ENCODE assay signal across 7 cellular contexts in the genomic region with DNA sequence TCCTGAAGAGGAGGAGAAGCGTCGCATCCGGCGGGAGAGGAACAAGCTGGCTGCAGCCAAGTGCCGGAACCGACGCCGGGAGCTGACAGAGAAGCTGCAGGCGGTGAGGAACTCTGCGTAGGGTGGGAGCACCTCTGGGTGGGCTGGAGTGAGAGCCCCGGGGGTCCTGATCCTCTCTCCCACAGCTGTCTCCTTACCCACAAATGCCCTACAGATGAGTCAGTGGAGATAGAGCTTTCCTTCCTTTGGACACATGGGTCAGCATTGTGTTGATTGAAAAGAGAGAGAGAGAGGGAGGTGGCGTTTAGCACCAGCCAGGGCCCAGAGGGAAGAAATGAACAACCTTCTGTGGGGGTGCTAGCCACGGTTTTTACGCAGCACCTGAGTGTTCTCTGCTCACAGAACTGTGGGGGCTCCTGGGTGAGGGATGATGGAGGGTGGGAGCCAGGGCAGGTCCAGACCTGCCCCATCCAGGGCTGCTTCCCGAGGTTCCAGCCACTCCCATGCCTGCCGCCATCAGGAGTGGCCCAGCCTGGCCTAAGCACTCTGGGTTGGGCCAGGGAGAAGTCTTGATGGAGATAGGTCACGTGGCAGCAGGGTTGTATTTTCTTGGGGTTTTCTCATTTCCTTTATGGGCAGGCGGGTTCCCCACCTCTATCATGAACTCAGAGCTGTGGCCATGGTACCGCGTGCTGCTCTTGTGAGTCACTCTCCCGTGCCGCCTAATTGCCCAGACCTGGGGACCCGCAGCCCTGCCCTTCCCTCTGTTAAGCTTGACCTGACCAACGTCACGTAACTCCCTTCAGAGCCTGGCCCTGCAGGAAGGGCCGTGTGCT. TPM values are rescaled to one million over a fixed set of nuclear protein-coding genes. Genes with fewer than 3 reads are reported as not detected.
A peak's percentile ranks its signal among the peaks of the same experiment; 100 is the strongest.
DNase-seq lines count a peak whose midpoint lies in the region; ATAC-seq and TF ChIP-seq lines count a peak whose summit lies in the region.

No MANE protein-coding gene starts in this region.

- DNase-seq in RPMI7951 (ENCODE audit: low read depth), result peak; percentile 100
- DNase-seq in activated effector memory CD4-positive, alpha-beta T cell treated with Interleukin-2 at 50 U/mL for 16 hours, result peak; percentile 62
- peak in 4 of 6 experiments; percentile 19 to 48 (median 36) for DNase-seq in stimulated activated naive CD4-positive, alpha-beta T cell (lab: John Stamatoyannopoulos, UW)
- DNase-seq in OCI-M1 (lab: John Stamatoyannopoulos, UW), result no peak
- DNase-seq in NCI-H1092 treated with DMSO at 0.1 percent for 48 hours (lab: John Stamatoyannopoulos, UW), result no peak

- peaks cover 34 to 92% (median 68%) of the 10 kb centered on the region in 4 donors for H3K36me3 ChIP-seq in liver (ENCODE audit: control insufficient read depth in 4 of 4, insufficient read depth in 3 of 4, low read depth in 1 of 4, low read length in 3 of 4)

- TF ChIP-seq RAD21 in liver (IDR thresholded peaks at IDR 0.05), result no peak

- ATAC-seq in GM18867 (IDR thresholded peaks at IDR 0.05; ENCODE audit: unreplicated experiment), result no peak

- no peak for TF ChIP-seq CTCF in liver (IDR thresholded peaks at IDR 0.05; ENCODE audit: low read depth, low read length, missing input control)

- peaks cover 16 to 28% (median 22%) of the 10 kb centered on the region in 4 donors for H3K4me1 ChIP-seq in liver (ENCODE audit: control insufficient read depth in 4 of 4, insufficient read depth in 4 of 4, low read length in 3 of 4)

- H3K4me3 ChIP-seq in liver (ENCODE audit: low read depth in 1 of 3, low read length in 3 of 3), result no peak overlapping the region

- H3K27ac ChIP-seq in liver (ENCODE audit: low read depth in 1 of 2, low read length in 2 of 2), result peak overlapping the region; percentile 32 to 43

- no peaks in the 10 kb centered on the region for H3K9me3 ChIP-seq in liver (ENCODE audit: control insufficient read depth in 4 of 4, low read length in 3 of 4)

- H3K9ac ChIP-seq in liver (ENCODE audit: low read depth in 1 of 2, low read length in 2 of 2), result no peak overlapping the region

- WGBS in liver, result 82% methylated on average over 26 of the region's 26 CpGs

- no peaks in the 10 kb centered on the region for H3K27me3 ChIP-seq in liver (ENCODE audit: control insufficient read depth in 4 of 4, insufficient read depth in 4 of 4, low read length in 3 of 4)

TF ChIP-seq in liver, 16 proteins besides CTCF, POLR2A, EP300 and RAD21:
- TF ChIP-seq YY1 (IDR thresholded peaks at IDR 0.05) (no peak), FOXA2 (IDR thresholded peaks at IDR 0.05) (no peak), EGR1 (IDR thresholded peaks at IDR 0.05; ENCODE audit: low read depth in 2 of 2) (no peak), GABPA (IDR thresholded peaks at IDR 0.05 in 1 of 2, conservative IDR thresholded peaks at IDR 0.05 in 1 of 2) (no peak), HNF4A (conservative IDR thresholded peaks at IDR 0.05) (no peak), TAF1 (conservative IDR thresholded peaks at IDR 0.05) (no peak)
- TF ChIP-seq, protein P1, sequence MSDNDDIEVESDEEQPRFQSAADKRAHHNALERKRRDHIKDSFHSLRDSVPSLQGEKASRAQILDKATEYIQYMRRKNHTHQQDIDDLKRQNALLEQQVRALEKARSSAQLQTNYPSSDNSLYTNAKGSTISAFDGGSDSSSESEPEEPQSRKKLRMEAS (IDR thresholded peaks at IDR 0.05), result no peak
- TF ChIP-seq, protein P2, sequence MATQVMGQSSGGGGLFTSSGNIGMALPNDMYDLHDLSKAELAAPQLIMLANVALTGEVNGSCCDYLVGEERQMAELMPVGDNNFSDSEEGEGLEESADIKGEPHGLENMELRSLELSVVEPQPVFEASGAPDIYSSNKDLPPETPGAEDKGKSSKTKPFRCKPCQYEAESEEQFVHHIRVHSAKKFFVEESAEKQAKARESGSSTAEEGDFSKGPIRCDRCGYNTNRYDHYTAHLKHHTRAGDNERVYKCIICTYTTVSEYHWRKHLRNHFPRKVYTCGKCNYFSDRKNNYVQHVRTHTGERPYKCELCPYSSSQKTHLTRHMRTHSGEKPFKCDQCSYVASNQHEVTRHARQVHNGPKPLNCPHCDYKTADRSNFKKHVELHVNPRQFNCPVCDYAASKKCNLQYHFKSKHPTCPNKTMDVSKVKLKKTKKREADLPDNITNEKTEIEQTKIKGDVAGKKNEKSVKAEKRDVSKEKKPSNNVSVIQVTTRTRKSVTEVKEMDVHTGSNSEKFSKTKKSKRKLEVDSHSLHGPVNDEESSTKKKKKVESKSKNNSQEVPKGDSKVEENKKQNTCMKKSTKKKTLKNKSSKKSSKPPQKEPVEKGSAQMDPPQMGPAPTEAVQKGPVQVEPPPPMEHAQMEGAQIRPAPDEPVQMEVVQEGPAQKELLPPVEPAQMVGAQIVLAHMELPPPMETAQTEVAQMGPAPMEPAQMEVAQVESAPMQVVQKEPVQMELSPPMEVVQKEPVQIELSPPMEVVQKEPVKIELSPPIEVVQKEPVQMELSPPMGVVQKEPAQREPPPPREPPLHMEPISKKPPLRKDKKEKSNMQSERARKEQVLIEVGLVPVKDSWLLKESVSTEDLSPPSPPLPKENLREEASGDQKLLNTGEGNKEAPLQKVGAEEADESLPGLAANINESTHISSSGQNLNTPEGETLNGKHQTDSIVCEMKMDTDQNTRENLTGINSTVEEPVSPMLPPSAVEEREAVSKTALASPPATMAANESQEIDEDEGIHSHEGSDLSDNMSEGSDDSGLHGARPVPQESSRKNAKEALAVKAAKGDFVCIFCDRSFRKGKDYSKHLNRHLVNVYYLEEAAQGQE (IDR thresholded peaks at IDR 0.05), result no peak
- TF ChIP-seq, protein P3, sequence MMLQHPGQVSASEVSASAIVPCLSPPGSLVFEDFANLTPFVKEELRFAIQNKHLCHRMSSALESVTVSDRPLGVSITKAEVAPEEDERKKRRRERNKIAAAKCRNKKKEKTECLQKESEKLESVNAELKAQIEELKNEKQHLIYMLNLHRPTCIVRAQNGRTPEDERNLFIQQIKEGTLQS (IDR thresholded peaks at IDR 0.05), result no peak
- TF ChIP-seq, protein P4, sequence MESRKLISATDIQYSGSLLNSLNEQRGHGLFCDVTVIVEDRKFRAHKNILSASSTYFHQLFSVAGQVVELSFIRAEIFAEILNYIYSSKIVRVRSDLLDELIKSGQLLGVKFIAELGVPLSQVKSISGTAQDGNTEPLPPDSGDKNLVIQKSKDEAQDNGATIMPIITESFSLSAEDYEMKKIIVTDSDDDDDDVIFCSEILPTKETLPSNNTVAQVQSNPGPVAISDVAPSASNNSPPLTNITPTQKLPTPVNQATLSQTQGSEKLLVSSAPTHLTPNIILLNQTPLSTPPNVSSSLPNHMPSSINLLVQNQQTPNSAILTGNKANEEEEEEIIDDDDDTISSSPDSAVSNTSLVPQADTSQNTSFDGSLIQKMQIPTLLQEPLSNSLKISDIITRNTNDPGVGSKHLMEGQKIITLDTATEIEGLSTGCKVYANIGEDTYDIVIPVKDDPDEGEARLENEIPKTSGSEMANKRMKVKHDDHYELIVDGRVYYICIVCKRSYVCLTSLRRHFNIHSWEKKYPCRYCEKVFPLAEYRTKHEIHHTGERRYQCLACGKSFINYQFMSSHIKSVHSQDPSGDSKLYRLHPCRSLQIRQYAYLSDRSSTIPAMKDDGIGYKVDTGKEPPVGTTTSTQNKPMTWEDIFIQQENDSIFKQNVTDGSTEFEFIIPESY (IDR thresholded peaks at IDR 0.05), result no peak

RNA-seq across cellular contexts. Expression of a gene that starts 16.3 kb away (rescaled TPM):
- total RNA-seq in RPMI7951 (2014; rRNA removed; shearing (Covaris generic)), result 44.5 and 44.8 TPM in 2 replicates
- total RNA-seq in liver, result 10 to 100 TPM in 1 of 2 donors, 1 to 10 TPM in 1; 2.0 to 10.7 TPM
- polyA plus RNA-seq in liver, result 1 to 10 TPM; 1.9 to 3.1 TPM

Comparison
In these comparisons a context has a peak if more than half of its experiments do, and no peak if none do; other contexts are left out.
1. DNase-seq: peak in RPMI7951 (single experiment), activated effector memory CD4-positive, alpha-beta T cell treated with Interleukin-2 at 50 U/mL for 16 hours (single experiment) and stimulated activated naive CD4-positive, alpha-beta T cell (4 of 6); none in OCI-M1 (single experiment) and NCI-H1092 treated with DMSO at 0.1 percent for 48 hours (single experiment).